Comparison of ENCODE assay signal across 16 cellular contexts in the genomic region with DNA sequence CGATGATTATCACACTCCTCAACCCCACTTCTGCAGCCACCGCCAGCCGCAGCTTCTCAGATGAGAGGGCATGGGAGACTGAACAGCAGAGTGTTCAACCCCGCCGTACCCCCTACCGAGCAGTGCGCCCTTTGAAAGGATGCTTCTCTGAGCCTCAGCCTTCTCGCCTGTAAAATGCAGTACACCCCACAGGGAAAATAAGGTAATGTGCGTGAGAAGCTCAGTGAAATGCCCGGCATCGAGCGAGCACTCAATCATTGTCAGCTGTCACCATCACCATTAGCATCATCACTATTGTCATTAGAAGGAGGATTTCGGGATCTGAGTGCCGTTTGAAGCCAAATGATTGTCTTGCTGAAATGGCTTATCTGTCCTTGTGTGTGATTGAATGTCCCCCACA. TPM values are rescaled to one million over a fixed set of nuclear protein-coding genes. Genes with fewer than 3 reads are reported as not detected.
"Had no signal": no experiment of that assay in that cellular context is flagged by ENCODE, and none has a peak within 500 bp of the region (broad histone marks: within the 10 kb centered on the region; RNA-seq: fewer than 3 reads in every experiment).

No MANE protein-coding gene starts in this region.

- H3K9me3 ChIP-seq: gastrocnemius medialis, heart right ventricle, tibial nerve had no signal

- H3K4me1 ChIP-seq: gastrocnemius medialis, heart right ventricle, parathyroid adenoma had no signal

- H3K4me3 ChIP-seq: gastrocnemius medialis, heart right ventricle, tibial nerve had no signal

- DNase-seq: activated CD4-positive, alpha-beta T cell treated with anti-CD3 and anti-CD28 coated beads, Interleukin-2, amount 50 U/mL, for 1 hour; activated CD8-positive, alpha-beta memory T cell treated with anti-CD3 and anti-CD28 coated beads for 24 hours; activated naive CD8-positive, alpha-beta T cell treated with anti-CD3 and anti-CD28 coated beads, Interleukin-2, amount 10 ng/mL, durations not matched to agents 7 days and 5 days; cerebellar nuclear complex; effector CD8-positive, alpha-beta T cell; heart right ventricle; stimulated activated CD4-positive, alpha-beta T cell treated with anti-CD3 and anti-CD28 coated beads, Interleukin-15, amount 100 ng/mL, for 24 hours; stimulated activated CD4-positive, alpha-beta T cell treated with anti-CD3 and anti-CD28 coated beads, Interleukin-4, amount 100 ng/mL, for 1 hour; stimulated activated naive CD4-positive, alpha-beta T cell; T1000 had no signal

- H3K36me3 ChIP-seq: brain microvascular endothelial cell, gastrocnemius medialis, heart right ventricle, tibial nerve had no signal

- H3K27me3 ChIP-seq: brain microvascular endothelial cell, gastrocnemius medialis, tibial nerve had no signal

- H3K27ac ChIP-seq: brain microvascular endothelial cell, gastrocnemius medialis, heart right ventricle, parathyroid adenoma had no signal

RNA-seq across cellular contexts. Expression of gene TRIM29, which starts 13.6 kb away (rescaled TPM):
- total RNA-seq: activated naive CD8-positive, alpha-beta T cell treated with anti-CD3 and anti-CD28 coated beads, Interleukin-2, amount 10 ng/mL, durations not matched to agents 7 days and 5 days; endothelial cell of umbilical vein; lung microvascular endothelial cell had no signal
- polyA plus RNA-seq: endothelial cell of umbilical vein had no signal
